16 cellular contexts compared by ENCODE assay signal in genomic region chr2:26369664-26370063, GRCh38. TPM values are rescaled to one million over a fixed set of nuclear protein-coding genes. Genes with fewer than 3 reads are reported as not detected.
"Had no signal": no experiment of that assay in that cellular context is flagged by ENCODE, and none has a peak within 500 bp of the region (broad histone marks: within the 10 kb centered on the region; RNA-seq: fewer than 3 reads in every experiment).

No MANE protein-coding gene starts in this region.

RNA-seq across cellular contexts. Expression of gene ADGRF3, which starts 23.1 kb away (rescaled TPM):
- total RNA-seq: ascending aorta had no signal

RNA-seq across cellular contexts. Expression of gene DRC1, which starts 32.1 kb away (rescaled TPM):
- total RNA-seq: activated CD4-positive, alpha-beta memory T cell treated with anti-CD3 and anti-CD28 coated beads for 36 hours; activated CD4-positive, alpha-beta T cell treated with anti-CD3 and anti-CD28 coated beads for 36 hours; activated CD4-positive, alpha-beta T cell treated with anti-CD3 and anti-CD28 coated beads, Interleukin-2, amount 10 ng/mL, durations not matched to agents 24 days and 14 days; activated CD8-positive, alpha-beta memory T cell treated with anti-CD3 and anti-CD28 coated beads for 36 hours; activated CD8-positive, alpha-beta memory T cell treated with anti-CD3 and anti-CD28 coated beads, Interleukin-2, amount 10 ng/mL, durations not matched to agents 7 days and 5 days; activated CD8-positive, alpha-beta T cell treated with anti-CD3 and anti-CD28 coated beads, Interleukin-2, amount 10 ng/mL, durations not matched to agents 7 days and 5 days; activated naive CD4-positive, alpha-beta T cell treated with anti-CD3 and anti-CD28 coated beads for 36 hours; activated naive CD4-positive, alpha-beta T cell treated with anti-CD3 and anti-CD28 coated beads, Interleukin-2, amount 50 U/mL, for 72 hours; activated naive CD8-positive, alpha-beta T cell treated with anti-CD3 and anti-CD28 coated beads, Interleukin-2, amount 10 ng/mL, durations not matched to agents 7 days and 5 days; activated T-helper 1 cell treated with anti-CD3 and anti-CD28 coated beads, Interleukin-12 subunit alpha, Interleukin-12 subunit beta, Interleukin-2, Interleukin-4 antibody, amounts not matched to agents 30 ng/mL and 10 ng/mL and 1 ng/mL, durations not matched to agents 14 hours and 24 hours and 36 hours; activated T-helper 2 cell treated with anti-CD3 and anti-CD28 coated beads, Interferon-gamma antibody, Interleukin-2, Interleukin-4, amounts not matched to agents 10 μg/mL and 5 μg/mL and 100 μg/mL, durations not matched to agents 14 hours and 24 hours and 36 hours; ascending aorta; breast epithelium; epithelial cell of proximal tubule; esophagus mucosa; T-helper 17 cell had no signal
